ENCODE assay signal across 11 cellular contexts in genomic region chr12:127355061-127355820, GRCh38.
DNase-seq lines count a peak whose midpoint lies in the region; ATAC-seq, FAIRE-seq and TF ChIP-seq lines count a peak whose summit lies in the region.
"Had no signal": no experiment of that assay in that cellular context is flagged by ENCODE, and none has a peak within 500 bp of the region (broad histone marks: within the 10 kb centered on the region; RNA-seq: fewer than 3 reads in every experiment).

No MANE protein-coding gene starts in this region.

- no peaks in the 10 kb centered on the region for H3K9me3 ChIP-seq in astrocyte (ENCODE audit: insufficient read depth, low read depth, low read length)

- no peak overlapping the region for H3K4me3 Mint-ChIP-seq in astrocyte (ENCODE audit: unreplicated experiment)
- H3K4me3 Mint-ChIP-seq in activated T-helper 2 cell treated with anti-CD3 and anti-CD28 coated beads, Interferon-gamma antibody, Interleukin-2, Interleukin-4, amounts not matched to agents 10 μg/mL and 5 μg/mL and 100 μg/mL, durations not matched to agents 14 hours and 24 hours and 36 hours (ENCODE audit: low read depth), result no peak overlapping the region
- no peak overlapping the region for H3K4me3 Mint-ChIP-seq in activated T-cell treated with anti-CD3 and anti-CD28 coated beads, Interleukin-2, amount 50 U/mL, for 4 hours
- H3K4me3 Mint-ChIP-seq in activated T-cell treated with anti-CD3 and anti-CD28 coated beads, Interleukin-2, amount 50 U/mL, for 72 hours, result no peak overlapping the region

- no peaks in the 10 kb centered on the region for H3K4me1 ChIP-seq in astrocyte (ENCODE audit: insufficient read depth, low read length)

- DNase-seq in COLO829 (ENCODE audit: low spot score) (peak; percentile 17), astrocyte (ENCODE audit: low read depth) (no peak), kidney tubule cell (ENCODE audit: low spot score) (peak; percentile 25)
- no peak for DNase-seq in activated T-helper 2 cell treated with anti-CD3 and anti-CD28 coated beads, Interferon-gamma antibody, Interleukin-2, Interleukin-4, amounts not matched to agents 10 μg/mL and 5 μg/mL and 100 μg/mL, durations not matched to agents 14 hours and 24 hours and 36 hours (ENCODE audit: low spot score)
- DNase-seq in activated T-cell treated with anti-CD3 and anti-CD28 coated beads, Interleukin-2, amount 50 U/mL, for 4 hours, result no peak
- DNase-seq in activated T-cell treated with anti-CD3 and anti-CD28 coated beads, Interleukin-2, amount 50 U/mL, for 72 hours, result no peak
- DNase-seq: activated naive CD4-positive, alpha-beta T cell; erythroblast; GOT3 had no signal

- H2AFZ ChIP-seq in astrocyte (ENCODE audit: low read depth, low read length), result no peak overlapping the region

- H3K27ac Mint-ChIP-seq in astrocyte (ENCODE audit: unreplicated experiment), result no peak overlapping the region
- no peak overlapping the region for H3K27ac Mint-ChIP-seq in activated T-helper 2 cell treated with anti-CD3 and anti-CD28 coated beads, Interferon-gamma antibody, Interleukin-2, Interleukin-4, amounts not matched to agents 10 μg/mL and 5 μg/mL and 100 μg/mL, durations not matched to agents 14 hours and 24 hours and 36 hours
- H3K27ac Mint-ChIP-seq in activated T-cell treated with anti-CD3 and anti-CD28 coated beads, Interleukin-2, amount 50 U/mL, for 72 hours, result no peak overlapping the region

- no peak overlapping the region for H3K9ac ChIP-seq in astrocyte (ENCODE audit: low read length)

- no peaks in the 10 kb centered on the region for H3K27me3 ChIP-seq in astrocyte (ENCODE audit: insufficient read depth, low read length)

- ATAC-seq in HG02798 (IDR thresholded peaks at IDR 0.05; ENCODE audit: poor library complexity, unreplicated experiment) (peak; percentile 35), GM21526 (IDR thresholded peaks at IDR 0.05; ENCODE audit: low FRiP score, unreplicated experiment) (no peak)
- no peak for ATAC-seq in activated T-cell treated with anti-CD3 and anti-CD28 coated beads, Interleukin-2, amount 50 U/mL, for 4 hours
- ATAC-seq in activated T-cell treated with anti-CD3 and anti-CD28 coated beads, Interleukin-2, amount 50 U/mL, for 72 hours (replicated peaks in 1 of 2), result no peak

- no peaks in the 10 kb centered on the region for H4K20me1 ChIP-seq in astrocyte (ENCODE audit: insufficient read depth, low read length)

- no peak for FAIRE-seq in astrocyte (lab: Jason Lieb, UNC)

- H3K79me2 ChIP-seq in astrocyte (ENCODE audit: insufficient read depth, low read length), result no peaks in the 10 kb centered on the region

- H3K36me3 ChIP-seq in astrocyte (ENCODE audit: insufficient read depth, low read length), result no peaks in the 10 kb centered on the region

- intact Hi-C loops in activated T-helper 2 cell treated with anti-CD3 and anti-CD28 coated beads, Interferon-gamma antibody, Interleukin-2, Interleukin-4, amounts not matched to agents 10 μg/mL and 5 μg/mL and 100 μg/mL, durations not matched to agents 14 hours and 24 hours and 36 hours (cut with micrococcal nuclease), result no loop called here

- H3K27ac ChIP-seq in astrocyte (ENCODE audit: low read depth, low read length), result no peak overlapping the region

- no peaks in the 10 kb centered on the region for H3K36me3 Mint-ChIP-seq in astrocyte (ENCODE audit: low read depth, unreplicated experiment)
- H3K36me3 Mint-ChIP-seq in activated T-helper 2 cell treated with anti-CD3 and anti-CD28 coated beads, Interferon-gamma antibody, Interleukin-2, Interleukin-4, amounts not matched to agents 10 μg/mL and 5 μg/mL and 100 μg/mL, durations not matched to agents 14 hours and 24 hours and 36 hours (ENCODE audit: low read depth), result no peaks in the 10 kb centered on the region
- H3K36me3 Mint-ChIP-seq in activated T-cell treated with anti-CD3 and anti-CD28 coated beads, Interleukin-2, amount 50 U/mL, for 4 hours (ENCODE audit: insufficient read depth), result no peaks in the 10 kb centered on the region
- no peaks in the 10 kb centered on the region for H3K36me3 Mint-ChIP-seq in activated T-cell treated with anti-CD3 and anti-CD28 coated beads, Interleukin-2, amount 50 U/mL, for 72 hours (ENCODE audit: insufficient read depth in 2 of 2)

- no peak overlapping the region for H3K4me3 ChIP-seq in astrocyte (ENCODE audit: insufficient read depth, low read depth, low read length)

- no peaks in the 10 kb centered on the region for H3K4me1 Mint-ChIP-seq in astrocyte (ENCODE audit: low read depth, unreplicated experiment)
- no peaks in the 10 kb centered on the region for H3K4me1 Mint-ChIP-seq in activated T-helper 2 cell treated with anti-CD3 and anti-CD28 coated beads, Interferon-gamma antibody, Interleukin-2, Interleukin-4, amounts not matched to agents 10 μg/mL and 5 μg/mL and 100 μg/mL, durations not matched to agents 14 hours and 24 hours and 36 hours (ENCODE audit: low read depth)
- H3K4me1 Mint-ChIP-seq in activated T-cell treated with anti-CD3 and anti-CD28 coated beads, Interleukin-2, amount 50 U/mL, for 4 hours (ENCODE audit: low read depth), result no peaks in the 10 kb centered on the region
- no peaks in the 10 kb centered on the region for H3K4me1 Mint-ChIP-seq in activated T-cell treated with anti-CD3 and anti-CD28 coated beads, Interleukin-2, amount 50 U/mL, for 72 hours (ENCODE audit: low read depth)

- TF ChIP-seq CTCF in astrocyte (IDR thresholded peaks at IDR 0.05; ENCODE audit: insufficient read depth, low read depth, low read length), result peak; percentile 44

- H3K4me2 ChIP-seq in astrocyte (ENCODE audit: low read length), result no peak overlapping the region

- peaks cover 12% of the 10 kb centered on the region for H3K9me3 Mint-ChIP-seq in astrocyte (ENCODE audit: unreplicated experiment)
- H3K9me3 Mint-ChIP-seq in activated T-helper 2 cell treated with anti-CD3 and anti-CD28 coated beads, Interferon-gamma antibody, Interleukin-2, Interleukin-4, amounts not matched to agents 10 μg/mL and 5 μg/mL and 100 μg/mL, durations not matched to agents 14 hours and 24 hours and 36 hours, result peaks cover 4% of the 10 kb centered on the region
- peaks cover 8% of the 10 kb centered on the region for H3K9me3 Mint-ChIP-seq in activated T-cell treated with anti-CD3 and anti-CD28 coated beads, Interleukin-2, amount 50 U/mL, for 4 hours
- peaks cover 2 to 6% of the 10 kb centered on the region in 2 donors for H3K9me3 Mint-ChIP-seq in activated T-cell treated with anti-CD3 and anti-CD28 coated beads, Interleukin-2, amount 50 U/mL, for 72 hours

- no peaks in the 10 kb centered on the region for H3K27me3 Mint-ChIP-seq in astrocyte (ENCODE audit: low read depth, unreplicated experiment)
- H3K27me3 Mint-ChIP-seq in activated T-helper 2 cell treated with anti-CD3 and anti-CD28 coated beads, Interferon-gamma antibody, Interleukin-2, Interleukin-4, amounts not matched to agents 10 μg/mL and 5 μg/mL and 100 μg/mL, durations not matched to agents 14 hours and 24 hours and 36 hours (ENCODE audit: low read depth), result no peaks in the 10 kb centered on the region
- H3K27me3 Mint-ChIP-seq in activated T-cell treated with anti-CD3 and anti-CD28 coated beads, Interleukin-2, amount 50 U/mL, for 4 hours (ENCODE audit: low read depth), result peaks cover 4% of the 10 kb centered on the region
- no peaks in the 10 kb centered on the region for H3K27me3 Mint-ChIP-seq in activated T-cell treated with anti-CD3 and anti-CD28 coated beads, Interleukin-2, amount 50 U/mL, for 72 hours (ENCODE audit: low read depth)

Comparison
In these comparisons a context has a peak if more than half of its experiments do, and no peak if none do; other contexts are left out.
1. DNase-seq: peak in COLO829 (single experiment) and kidney tubule cell (single experiment); none in astrocyte (single experiment), activated T-helper 2 cell treated with anti-CD3 and anti-CD28 coated beads, Interferon-gamma antibody, Interleukin-2, Interleukin-4, amounts not matched to agents 10 μg/mL and 5 μg/mL and 100 μg/mL, durations not matched to agents 14 hours and 24 hours and 36 hours (single experiment), activated T-cell treated with anti-CD3 and anti-CD28 coated beads, Interleukin-2, amount 50 U/mL, for 4 hours (single experiment) and activated T-cell treated with anti-CD3 and anti-CD28 coated beads, Interleukin-2, amount 50 U/mL, for 72 hours (0 of 2).